In the genomic region with DNA sequence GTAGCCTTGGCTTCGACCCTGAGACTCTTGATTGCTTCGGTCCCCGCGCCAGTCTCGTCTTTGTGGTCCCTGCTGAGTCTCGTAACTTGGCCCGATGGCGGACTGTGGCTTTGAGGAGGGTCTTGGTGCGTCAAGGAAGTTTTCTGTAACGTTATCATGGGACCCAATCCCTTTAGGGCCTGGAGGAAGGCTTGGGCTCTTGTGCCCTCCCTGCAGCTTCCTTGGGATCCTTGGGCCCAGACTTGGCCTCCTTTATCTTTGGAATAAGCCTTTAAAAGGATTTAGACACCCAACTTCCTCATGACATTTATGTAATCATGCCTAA, we compare ENCODE assay signal across 8 cellular contexts. TPM values are rescaled to one million over a fixed set of nuclear protein-coding genes. Genes with fewer than 3 reads are reported as not detected.
A peak's percentile ranks its signal among the peaks of the same experiment; 100 is the strongest.
DNase-seq lines count a peak whose midpoint lies in the region; FAIRE-seq and TF ChIP-seq lines count a peak whose summit lies in the region.

No MANE protein-coding gene starts in this region.

- peaks cover 6% of the 10 kb centered on the region for H3K4me1 Mint-ChIP-seq in progenitor cell of endocrine pancreas (ENCODE audit: low read depth)

- H3K27me3 Mint-ChIP-seq in progenitor cell of endocrine pancreas: no peaks in the 10 kb centered on the region

- 0% methylated on average over 9 of the region's 10 CpGs for WGBS in esophagus muscularis mucosa

- FAIRE-seq in GM19239 (lab: Jason Lieb, UNC): peak; percentile 66

- TF ChIP-seq POLR2A in Peyer's patch (IDR thresholded peaks at IDR 0.05) (no peak), esophagus muscularis mucosa (IDR thresholded peaks at IDR 0.05; ENCODE audit: low read depth) (no peak)

- H3K4me3 Mint-ChIP-seq in progenitor cell of endocrine pancreas (ENCODE audit: low read depth): peak overlapping the region; percentile 89

- no peak for TF ChIP-seq EP300 in esophagus muscularis mucosa (IDR thresholded peaks at IDR 0.05)

- H3K9me3 ChIP-seq in Peyer's patch (no peaks in the 10 kb centered on the region), esophagus muscularis mucosa (no peaks in the 10 kb centered on the region)

- H3K4me3 ChIP-seq in Peyer's patch: peak overlapping the region; percentile 64 to 86 (median 72)
- peak overlapping the region; percentile 74 to 94 (median 88) for H3K4me3 ChIP-seq in esophagus muscularis mucosa

- peaks cover 13% of the 10 kb centered on the region for H3K36me3 Mint-ChIP-seq in progenitor cell of endocrine pancreas (ENCODE audit: insufficient read depth)

- intact Hi-C loops in esophagus muscularis mucosa (cut with DNase I): loop anchor here (5.0 to 10.0 kb wide), 3 partner anchors 59 to 304 kb away; partner anchors contain the start of genes COL9A2, MFSD2A and RLF

- H3K4me1 ChIP-seq in Peyer's patch (peaks cover 0 to 18% (median 2%) of the 10 kb centered on the region in 4 donors), esophagus muscularis mucosa (peaks cover 50 to 69% (median 66%) of the 10 kb centered on the region in 4 donors)

- TF ChIP-seq CTCF in Peyer's patch (IDR thresholded peaks at IDR 0.05): no peak
- no peak for TF ChIP-seq CTCF in esophagus muscularis mucosa (IDR thresholded peaks at IDR 0.05)
- TF ChIP-seq CTCF in progenitor cell of endocrine pancreas (IDR thresholded peaks at IDR 0.05; ENCODE audit: unreplicated experiment): no peak

- peak overlapping the region; percentile 88 to 97 (median 95) for H3K27ac ChIP-seq in Peyer's patch
- H3K27ac ChIP-seq in esophagus muscularis mucosa (replicated peaks in 1 of 4): peak overlapping the region; percentile 91 to 96 (median 94)

- DNase-seq in GM19239 (ENCODE audit: insufficient read length, low spot score) (no peak), Peyer's patch (no peak), esophagus muscularis mucosa (ENCODE audit: extremely low spot score) (no peak), progenitor cell of endocrine pancreas (ENCODE audit: low spot score, unreplicated experiment) (no peak), putamen (ENCODE audit: low spot score) (no peak), inferior parietal cortex (ENCODE audit: extremely low spot score) (no peak), NCI-H187 (lab: John Stamatoyannopoulos, UW) (no peak)
- DNase-seq in stimulated activated naive CD4-positive, alpha-beta T cell treated with Interleukin-2 at 50 U/mL for 16 hours (lab: John Stamatoyannopoulos, UW): no peak

- H3K27me3 ChIP-seq in Peyer's patch (no peaks in the 10 kb centered on the region), esophagus muscularis mucosa (no peaks in the 10 kb centered on the region)

- H3K27ac Mint-ChIP-seq in progenitor cell of endocrine pancreas: peak overlapping the region; percentile 99

- H3K36me3 ChIP-seq in Peyer's patch: peaks cover 0 to 28% (median 0%) of the 10 kb centered on the region in 3 donors
- peaks cover 10 to 34% (median 26%) of the 10 kb centered on the region in 4 donors for H3K36me3 ChIP-seq in esophagus muscularis mucosa

- H3K9me3 Mint-ChIP-seq in progenitor cell of endocrine pancreas (ENCODE audit: low read depth): no peaks in the 10 kb centered on the region

RNA-seq across cellular contexts. Expression of gene ZMPSTE24, which starts 0.4 kb away (rescaled TPM):
- total RNA-seq in Peyer's patch (10 to 100 TPM; 11.6 to 44.3 (median 25.1) TPM), esophagus muscularis mucosa (10 to 100 TPM; 37.4 to 49.8 (median 48.9) TPM), progenitor cell of endocrine pancreas (40.4 and 41.9 TPM in 2 replicates)

RNA-seq across cellular contexts. Expression of gene TMCO2, which starts 10.7 kb away (rescaled TPM):
- not detected for total RNA-seq in Peyer's patch
- not detected for total RNA-seq in esophagus muscularis mucosa
- total RNA-seq in progenitor cell of endocrine pancreas: not detected in 2 replicates

RNA-seq across cellular contexts. Expression of gene COL9A2, which starts 58.7 kb away (rescaled TPM):
- 10 to 100 TPM in 1 of 4 donors, 1 to 10 TPM in 3; 2.1 to 11.6 (median 6.3) TPM for total RNA-seq in Peyer's patch
- total RNA-seq in esophagus muscularis mucosa: 1 to 10 TPM; 1.2 to 2.5 (median 1.7) TPM
- 48.1 and 53.8 TPM in 2 replicates for total RNA-seq in progenitor cell of endocrine pancreas
